In the genomic region with DNA sequence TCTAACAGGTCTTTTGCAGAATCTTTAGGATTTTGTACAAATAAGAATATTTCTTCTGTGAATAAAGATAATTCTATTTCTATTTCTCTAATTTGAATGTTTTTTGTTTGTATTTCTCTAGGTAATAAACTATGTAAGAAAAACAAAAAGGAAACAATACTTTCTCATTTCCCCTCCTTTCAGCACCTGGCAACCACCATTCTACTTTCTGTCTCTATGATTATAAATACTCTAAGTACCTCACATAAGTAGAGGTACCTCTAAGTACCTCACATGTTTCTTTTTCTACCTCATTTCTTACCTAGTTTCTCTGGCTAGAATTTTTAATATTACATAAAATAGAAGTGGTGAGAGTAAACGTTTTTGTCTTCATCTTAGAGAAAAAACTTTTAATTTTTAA, we compare ENCODE assay signal across 9 cellular contexts.
"Had no signal": no experiment of that assay in that cellular context is flagged by ENCODE, and none has a peak within 500 bp of the region (broad histone marks: within the 10 kb centered on the region; RNA-seq: fewer than 3 reads in every experiment).

No MANE protein-coding gene starts in this region.

- H3K27ac ChIP-seq: GM23248 had no signal

- H3K4me1 ChIP-seq: HAP-1 had no signal

- H3K4me3 Mint-ChIP-seq: GM23338, H9, HFFc6 had no signal

- H3K9ac ChIP-seq: GM23248 had no signal

- H3K9me3 ChIP-seq: HAP-1 had no signal

- ATAC-seq: GM23338, HCT116 had no signal

- H3K4me3 ChIP-seq: GM23248, GM23338, HAP-1 had no signal

- H3K36me3 ChIP-seq: HAP-1 had no signal

- H2AFZ ChIP-seq: GM23248, GM23338 had no signal

- H3K4me2 ChIP-seq: GM23338 had no signal

- H3K9me3 Mint-ChIP-seq: GM23338, H9 had no signal

- DNase-seq: GM23248, GOT3, H7, H9, HCEC 1CT, HFFc6 had no signal

- H3K27ac Mint-ChIP-seq: GM23338, H9, HFFc6 had no signal
